8 cellular contexts compared by ENCODE assay signal in genomic region chr1:161153682-161154337, GRCh38. TPM values are rescaled to one million over a fixed set of nuclear protein-coding genes. Genes with fewer than 3 reads are reported as not detected.
DNase-seq lines count a peak whose midpoint lies in the region; ATAC-seq and TF ChIP-seq lines count a peak whose summit lies in the region.

TSS of gene UFC1 (plus strand) at chr1:161153978. CDS start at chr1:161153998, 20 bp downstream.

- peaks cover 7% of the 10 kb centered on the region for H3K36me3 Mint-ChIP-seq in chondrocyte (ENCODE audit: low read depth)

- H3K27me3 Mint-ChIP-seq in chondrocyte (ENCODE audit: low read depth) = no peaks in the 10 kb centered on the region

- peak; percentile 83 for DNase-seq in AG08395 (ENCODE audit: low spot score)
- DNase-seq in NCI-H510A treated with DMSO at 0.1 percent for 48 hours (lab: John Stamatoyannopoulos, UW) = peak; percentile 87
- DNase-seq in activated CD4-positive, alpha-beta T cell treated with anti-CD3 and anti-CD28 coated beads for 1 hour = peak; percentile 69
- DNase-seq in chondrocyte (ENCODE audit: low spot score) = no peak
- DNase-seq in kidney tubule cell (ENCODE audit: low spot score) = peak; percentile 93
- peak; percentile 48 to 50 for DNase-seq in stimulated activated CD4-positive, alpha-beta T cell treated with anti-CD3 and anti-CD28 coated beads, Interleukin-1b, Interleukin-23, amount 100 ng/mL, for 1 hour (ENCODE audit: low read depth in 2 of 2)

- ATAC-seq in GM19023 (IDR thresholded peaks at IDR 0.05; ENCODE audit: unreplicated experiment) = peak; percentile 94
- peak; percentile 90 for ATAC-seq in HG03432 (IDR thresholded peaks at IDR 0.05; ENCODE audit: unreplicated experiment)

- H3K4me1 Mint-ChIP-seq in chondrocyte (ENCODE audit: low read depth) = peaks cover 23% of the 10 kb centered on the region

- H3K9me3 Mint-ChIP-seq in chondrocyte (ENCODE audit: low read depth) = no peaks in the 10 kb centered on the region

- TF ChIP-seq CTCF in chondrocyte (IDR thresholded peaks at IDR 0.05) = no peak

- peak within 1 kb of the TSS; percentile 98 for H3K4me3 Mint-ChIP-seq in chondrocyte (ENCODE audit: unreplicated experiment)

- H3K27ac Mint-ChIP-seq in chondrocyte (ENCODE audit: unreplicated experiment) = peak within 1 kb of the TSS; percentile 100

RNA-seq across cellular contexts. Expression of gene UFC1, which starts in this region (rescaled TPM):
- 84.2 to 95.6 TPM (median 89.4 TPM) in 3 replicates for total RNA-seq in chondrocyte
